1 cellular context compared by ENCODE assay signal in genomic region chr3:51671090-51672082, GRCh38.
TF ChIP-seq lines count a peak whose summit lies in the region.

TSS of gene TEX264 (plus strand) at chr3:51671252. CDS start at chr3:51674305, 3,053 bp downstream.

TF ChIP-seq in HepG2, 621 proteins besides CTCF, POLR2A, EP300 and RAD21 (continued from another document and continues in another):
- TF ChIP-seq TFAP4 (IDR thresholded peaks at IDR 0.05; ENCODE audit: borderline replicate concordance, low read depth) = no peak
- TF ChIP-seq ZNF33B (CRISPR knock-in tag; IDR thresholded peaks at IDR 0.05) = peak; percentile 87
- TF ChIP-seq MIER3 (CRISPR knock-in tag; IDR thresholded peaks at IDR 0.05; ENCODE audit: borderline replicate concordance) = no peak
- no peak for TF ChIP-seq PCBP2 (optimal IDR thresholded peaks at IDR 0.05; ENCODE audit: low read depth, low read length, poor library complexity, severe bottlenecking)
- TF ChIP-seq ZFP62 (CRISPR knock-in tag; IDR thresholded peaks at IDR 0.05) = no peak
- peak; percentile 34; the same call in 1 of the 2 replicates for TF ChIP-seq KAT7 (CRISPR knock-in tag; IDR thresholded peaks at IDR 0.05; ENCODE audit: borderline replicate concordance)
- 0 out of 2 replicates have a peak, but pooled peaks have one; percentile 47 for TF ChIP-seq ZNF549 (CRISPR knock-in tag; IDR thresholded peaks at IDR 0.05)
- TF ChIP-seq THRA (CRISPR knock-in tag; IDR thresholded peaks at IDR 0.05; ENCODE audit: borderline replicate concordance) = peak; percentile 56; the same call in 1 of the 2 replicates
- peak; percentile 86; the same call in 1 of the 2 replicates for TF ChIP-seq MYC (CRISPR knock-in tag; IDR thresholded peaks at IDR 0.05; ENCODE audit: borderline replicate concordance)
- peak; percentile 50; the same call in 1 of the 2 replicates for TF ChIP-seq PAXIP1 (CRISPR knock-in tag; conservative IDR thresholded peaks at IDR 0.05)
- no peak for TF ChIP-seq EZH2 (conservative IDR thresholded peaks at IDR 0.05; ENCODE audit: low read depth, low read length)
- no peak for TF ChIP-seq SNAPC5 (CRISPR knock-in tag; IDR thresholded peaks at IDR 0.05; ENCODE audit: borderline replicate concordance)
- no peak for TF ChIP-seq KDM6A (CRISPR knock-in tag; IDR thresholded peaks at IDR 0.05; ENCODE audit: low read depth)
- no peak for TF ChIP-seq NCOA5 (CRISPR knock-in tag; IDR thresholded peaks at IDR 0.05)
- TF ChIP-seq ZBTB49 (CRISPR knock-in tag; IDR thresholded peaks at IDR 0.05; ENCODE audit: borderline replicate concordance) = no peak
- peak; percentile 13; the same call in 1 of the 2 replicates for TF ChIP-seq ZNF441 (CRISPR knock-in tag; IDR thresholded peaks at IDR 0.05; ENCODE audit: borderline replicate concordance)
- TF ChIP-seq TERF1 (CRISPR knock-in tag; IDR thresholded peaks at IDR 0.05) = peak; percentile 73; the same call in 1 of the 2 replicates
- TF ChIP-seq AGO2 (optimal IDR thresholded peaks at IDR 0.05; ENCODE audit: low read depth, low read length) = peak; percentile 96
- no peak for TF ChIP-seq CCAR2 (optimal IDR thresholded peaks at IDR 0.05; ENCODE audit: low read depth, low read length)
- TF ChIP-seq GMEB2 (CRISPR knock-in tag; IDR thresholded peaks at IDR 0.05; ENCODE audit: low read depth) = no peak
- TF ChIP-seq CCDC6 (CRISPR knock-in tag; IDR thresholded peaks at IDR 0.05) = no peak
- TF ChIP-seq SALL1 (CRISPR knock-in tag; IDR thresholded peaks at IDR 0.05) = peak; percentile 54
- no peak; the same call in 1 of the 2 replicates for TF ChIP-seq ZC3H4 (CRISPR knock-in tag; IDR thresholded peaks at IDR 0.05; ENCODE audit: borderline replicate concordance)
- TF ChIP-seq GATAD2A (CRISPR knock-in tag; IDR thresholded peaks at IDR 0.05) = no peak; the same call in 1 of the 2 replicates
- TF ChIP-seq KDM1A (CRISPR knock-in tag; IDR thresholded peaks at IDR 0.05) = no peak
- no peak for TF ChIP-seq THYN1 (CRISPR knock-in tag; IDR thresholded peaks at IDR 0.05; ENCODE audit: borderline replicate concordance, low read depth)
- TF ChIP-seq ATRX (CRISPR knock-in tag; IDR thresholded peaks at IDR 0.05; ENCODE audit: borderline replicate concordance) = no peak
- no peak for TF ChIP-seq SOX13 (IDR thresholded peaks at IDR 0.05)
- TF ChIP-seq SOX13 (CRISPR knock-in tag; conservative IDR thresholded peaks at IDR 0.05 in 1 of 2, IDR thresholded peaks at IDR 0.05 in 1 of 2) = peak in 1 of 2 experiments; percentile 26; a peak in 1 of 4 replicates
- no peak for TF ChIP-seq WIZ (CRISPR knock-in tag; IDR thresholded peaks at IDR 0.05)
- TF ChIP-seq MNT (IDR thresholded peaks at IDR 0.05) = no peak
- no peak for TF ChIP-seq CC2D1A (CRISPR knock-in tag; IDR thresholded peaks at IDR 0.05)
- TF ChIP-seq SETDB1 (CRISPR knock-in tag; IDR thresholded peaks at IDR 0.05; ENCODE audit: borderline replicate concordance) = no peak
- TF ChIP-seq HOMEZ (CRISPR knock-in tag; IDR thresholded peaks at IDR 0.05; ENCODE audit: low read depth) = no peak
- TF ChIP-seq ZBTB20 (CRISPR knock-in tag; IDR thresholded peaks at IDR 0.05; ENCODE audit: borderline replicate concordance, low read depth) = no peak
- peak; percentile 66 for TF ChIP-seq NR0B2 (CRISPR knock-in tag; IDR thresholded peaks at IDR 0.05)
- TF ChIP-seq ATAD3A (CRISPR knock-in tag; IDR thresholded peaks at IDR 0.05) = no peak
- TF ChIP-seq ZBTB8A (CRISPR knock-in tag; IDR thresholded peaks at IDR 0.05; ENCODE audit: borderline replicate concordance, low read depth) = no peak
- peak; percentile 22 for TF ChIP-seq ZNF574 (CRISPR knock-in tag; IDR thresholded peaks at IDR 0.05)
- TF ChIP-seq NPAS2 (CRISPR knock-in tag; IDR thresholded peaks at IDR 0.05; ENCODE audit: borderline replicate concordance) = no peak
- no peak for TF ChIP-seq MLX (CRISPR knock-in tag; IDR thresholded peaks at IDR 0.05)
- TF ChIP-seq ZNF468 (CRISPR knock-in tag; IDR thresholded peaks at IDR 0.05) = 0 out of 2 replicates have a peak, but pooled peaks have one; percentile 43
- TF ChIP-seq ZFP1 (CRISPR knock-in tag; IDR thresholded peaks at IDR 0.05) = peak; percentile 57; the same call in 1 of the 2 replicates
